In genomic region chr5:173294673-173295320, GRCh38 we compare ENCODE assay signal across 15 cellular contexts. TPM values are rescaled to one million over a fixed set of nuclear protein-coding genes. Genes with fewer than 3 reads are reported as not detected.
DNase-seq lines count a peak whose midpoint lies in the region; ATAC-seq, FAIRE-seq and TF ChIP-seq lines count a peak whose summit lies in the region.
"Had no signal": no experiment of that assay in that cellular context is flagged by ENCODE, and none has a peak within 500 bp of the region (broad histone marks: within the 10 kb centered on the region; RNA-seq: fewer than 3 reads in every experiment).

No MANE protein-coding gene starts in this region.

- H2AFZ ChIP-seq in mammary epithelial cell (ENCODE audit: low read depth, low read length) = peak overlapping the region; percentile 97
- H2AFZ ChIP-seq in endothelial cell of umbilical vein (ENCODE audit: low read depth, low read length) = peak overlapping the region; percentile 63

- in situ Hi-C loops in mammary epithelial cell (cut with MboI; ENCODE audit: low sequenced_read_pairs in 2 of 2) = loop anchor here (5.0 to 25.0 kb wide), 5 partner anchors 280 to 680 kb away; partner anchors contain the start of gene ATP6V0E1 (in 1 of the 2)
- in situ Hi-C loops in brain microvascular endothelial cell (cut with HindIII; ENCODE audit: low pct_ligation_motif_present, low sequenced_read_pairs) = no loop called here

- peak; percentile 20 for ATAC-seq in stimulated activated effector memory CD8-positive, alpha-beta T cell treated with anti-CD3 and anti-CD28 coated beads, Interleukin-12 subunit alpha, Interleukin-12 subunit beta, amount 100 ng/mL, for 72 hours
- no peak for ATAC-seq in GM18517 (IDR thresholded peaks at IDR 0.05; ENCODE audit: unreplicated experiment)

- H3K9me3 ChIP-seq in mammary epithelial cell (replicated peaks; ENCODE audit: insufficient read depth, low read length) (no peaks in the 10 kb centered on the region), endothelial cell of umbilical vein (replicated peaks; ENCODE audit: control insufficient read depth, insufficient read depth, low read length) (no peaks in the 10 kb centered on the region)
- H3K9me3 ChIP-seq: esophagus squamous epithelium had no signal

- peaks cover 21% of the 10 kb centered on the region for H3K4me1 Mint-ChIP-seq in MCF 10A (ENCODE audit: insufficient read depth, unreplicated experiment)
- H3K4me1 Mint-ChIP-seq in stimulated activated effector memory CD8-positive, alpha-beta T cell treated with anti-CD3 and anti-CD28 coated beads, Interleukin-12 subunit alpha, Interleukin-12 subunit beta, amount 100 ng/mL, for 72 hours = peaks cover 14% of the 10 kb centered on the region

- 45% methylated on average over 5 of the region's 10 CpGs for WGBS in mammary epithelial cell (ENCODE audit: low coverage, missing lambda C conversion rate)

- H3K36me3 ChIP-seq in mammary epithelial cell (ENCODE audit: insufficient read depth, low read length) (no peaks in the 10 kb centered on the region), endothelial cell of umbilical vein (ENCODE audit: control insufficient read depth in 2 of 2, extremely low read depth in 1 of 2, insufficient read depth in 2 of 2, low read length in 2 of 2) (no peaks in the 10 kb centered on the region), brain microvascular endothelial cell (replicated peaks) (no peaks in the 10 kb centered on the region)
- H3K36me3 ChIP-seq: esophagus squamous epithelium had no signal

- intact Hi-C loops in mammary epithelial cell (cut with micrococcal nuclease) (loop anchor here (1.0 to 2.0 kb wide), 7 partner anchors 38 to 1022 kb away; partner anchors contain the start of gene BOD1), MCF 10A (cut with micrococcal nuclease) (loop anchor here (1.0 to 5.0 kb wide), 6 partner anchors 34 to 688 kb away; partner anchors contain the start of genes BOD1 and STC2), endothelial cell of umbilical vein (cut with micrococcal nuclease) (loop anchor here (1.0 to 5.0 kb wide), 5 partner anchors 34 to 287 kb away; partner anchors contain the start of genes CREBRF and STC2)

- H3K27ac ChIP-seq in mammary epithelial cell (ENCODE audit: insufficient read depth, low read depth, low read length) (no peak overlapping the region), endothelial cell of umbilical vein (ENCODE audit: insufficient read depth, low read depth, low read length) (no peak overlapping the region), brain microvascular endothelial cell (no peak overlapping the region)
- H3K27ac ChIP-seq: esophagus squamous epithelium had no signal

- H3K9ac ChIP-seq in mammary epithelial cell (ENCODE audit: insufficient read depth, low read length) (no peak overlapping the region), endothelial cell of umbilical vein (replicated peaks; ENCODE audit: extremely low read depth, insufficient read depth, low read length) (no peak overlapping the region)

- CTCF ChIA-PET in mammary epithelial cell (lab: Charles Lee; ENCODE audit: low non-redundant PET) = interaction anchor here (0.6 to 2.0 kb wide), 9 partner anchors 19 to 1296 kb away, joined by 3 to 32 read pairs (median 5); partner anchors contain the start of gene STC2
- CTCF ChIA-PET in MCF 10A (lab: Yijun Ruan, JAX) = interaction anchor here (0.5 to 8.3 kb wide), 51 partner anchors 9 to 1142 kb away, joined by 3 to 251 read pairs (median 4); partner anchors contain the start of genes BOD1 and STC2
- CTCF ChIA-PET in endothelial cell of umbilical vein (lab: Charles Lee) = interaction anchor here (0.6 to 10.0 kb wide), 57 partner anchors 9 to 1017 kb away, joined by 3 to 428 read pairs (median 4); partner anchors contain the start of genes ATP6V0E1, BOD1 and STC2

- TF ChIP-seq CTCF in mammary epithelial cell (conservative IDR thresholded peaks at IDR 0.05 in 1 of 2, IDR thresholded peaks at IDR 0.05 in 1 of 2; ENCODE audit: extremely low read depth in 1 of 2, insufficient read depth in 1 of 2, low read depth in 1 of 2, low read length in 2 of 2) = no peak
- TF ChIP-seq CTCF in MCF 10A (IDR thresholded peaks at IDR 0.05; ENCODE audit: unreplicated experiment) = no peak
- no peak for TF ChIP-seq CTCF in endothelial cell of umbilical vein (IDR thresholded peaks at IDR 0.05; ENCODE audit: extremely low read depth in 1 of 2, insufficient read depth in 1 of 2, low read depth in 1 of 2, low read length in 2 of 2)
- TF ChIP-seq CTCF in brain microvascular endothelial cell (IDR thresholded peaks at IDR 0.05; ENCODE audit: low read depth, low read length, missing control alignments) = no peak

- H4K20me1 ChIP-seq in mammary epithelial cell (ENCODE audit: insufficient read depth, low read length) = no peaks in the 10 kb centered on the region
- H4K20me1 ChIP-seq in endothelial cell of umbilical vein (replicated peaks; ENCODE audit: control insufficient read depth, extremely low read depth, insufficient read depth, low read length) = no peaks in the 10 kb centered on the region

- H3K27me3 ChIP-seq in mammary epithelial cell (ENCODE audit: insufficient read depth, low read length) (no peaks in the 10 kb centered on the region), endothelial cell of umbilical vein (ENCODE audit: control insufficient read depth in 2 of 2, insufficient read depth in 2 of 2, low read length in 2 of 2) (no peaks in the 10 kb centered on the region), brain microvascular endothelial cell (replicated peaks) (no peaks in the 10 kb centered on the region)

- DNase-seq in mammary epithelial cell (no peak), MCF 10A (ENCODE audit: unreplicated experiment) (no peak), SK-N-DZ (ENCODE audit: low spot score) (peak; percentile 51), endothelial cell of umbilical vein (ENCODE audit: low read depth, low spot score) (peak; percentile 26), activated gamma-delta T cell treated with Interleukin-2 at 50 U/mL for 16 hours (no peak), brain microvascular endothelial cell (no peak)
- no peak for DNase-seq in stimulated activated effector memory CD8-positive, alpha-beta T cell treated with anti-CD3 and anti-CD28 coated beads, Interleukin-12 subunit alpha, Interleukin-12 subunit beta, amount 100 ng/mL, for 72 hours (ENCODE audit: low spot score in 2 of 2)

- H3K4me3 ChIP-seq in mammary epithelial cell (replicated peaks in 1 of 3; ENCODE audit: insufficient read depth in 1 of 3, low read depth in 2 of 3, low read length in 3 of 3) (no peak overlapping the region), endothelial cell of umbilical vein (replicated peaks in 1 of 3; ENCODE audit: insufficient read depth in 1 of 3, low read depth in 1 of 3, low read length in 3 of 3) (no peak overlapping the region), brain microvascular endothelial cell (ENCODE audit: low read depth, low read length) (no peak overlapping the region)

- no peaks in the 10 kb centered on the region for H3K36me3 Mint-ChIP-seq in MCF 10A (ENCODE audit: insufficient read depth, unreplicated experiment)
- H3K36me3 Mint-ChIP-seq in stimulated activated effector memory CD8-positive, alpha-beta T cell treated with anti-CD3 and anti-CD28 coated beads, Interleukin-12 subunit alpha, Interleukin-12 subunit beta, amount 100 ng/mL, for 72 hours = no peaks in the 10 kb centered on the region

- no peaks in the 10 kb centered on the region for H3K27me3 Mint-ChIP-seq in MCF 10A (ENCODE audit: insufficient read depth, unreplicated experiment)

- H3K27ac Mint-ChIP-seq in MCF 10A (ENCODE audit: low read depth, unreplicated experiment) = no peak overlapping the region
- no peak overlapping the region for H3K27ac Mint-ChIP-seq in stimulated activated effector memory CD8-positive, alpha-beta T cell treated with anti-CD3 and anti-CD28 coated beads, Interleukin-12 subunit alpha, Interleukin-12 subunit beta, amount 100 ng/mL, for 72 hours
- H3K27ac Mint-ChIP-seq: activated naive CD4-positive, alpha-beta T cell treated with anti-CD3 and anti-CD28 coated beads for 36 hours; CD4-positive, alpha-beta T cell; HFFc6; nephron progenitor cell had no signal

- BruUV-seq in mammary epithelial cell (replicated peaks; lab: Mats Ljungman, UMichigan) (no TSS peak), MCF 10A (replicated peaks; lab: Mats Ljungman, UMichigan) (no TSS peak), endothelial cell of umbilical vein (replicated peaks; lab: Mats Ljungman, UMichigan) (no TSS peak)

- H3K4me1 ChIP-seq in mammary epithelial cell (ENCODE audit: insufficient read depth, low read length) (peaks cover 28% of the 10 kb centered on the region), endothelial cell of umbilical vein (ENCODE audit: control insufficient read depth, extremely low read depth, insufficient read depth, low read length) (peaks cover 22% of the 10 kb centered on the region)

- dilution Hi-C loops in mammary epithelial cell (cut with HindIII; ENCODE audit: low sequenced_read_pairs) (loop anchor here (25.0 kb wide), 1 partner anchor 582 kb away; no protein-coding TSS in a partner anchor), endothelial cell of umbilical vein (cut with MboI; ENCODE audit: extremely low pct_ligation_motif_present, low sequenced_read_pairs) (no loop called here)

- no peak for FAIRE-seq in endothelial cell of umbilical vein (lab: Jason Lieb, UNC)
- FAIRE-seq: urothelium cell line had no signal

- no peaks in the 10 kb centered on the region for H3K9me3 Mint-ChIP-seq in MCF 10A (ENCODE audit: unreplicated experiment)
- no peaks in the 10 kb centered on the region for H3K9me3 Mint-ChIP-seq in stimulated activated effector memory CD8-positive, alpha-beta T cell treated with anti-CD3 and anti-CD28 coated beads, Interleukin-12 subunit alpha, Interleukin-12 subunit beta, amount 100 ng/mL, for 72 hours
- H3K9me3 Mint-ChIP-seq: activated naive CD4-positive, alpha-beta T cell treated with anti-CD3 and anti-CD28 coated beads for 36 hours; CD4-positive, alpha-beta T cell; HFFc6 had no signal

- TF ChIP-seq POLR2A in endothelial cell of umbilical vein (IDR thresholded peaks at IDR 0.05; ENCODE audit: low read depth, low read length) = no peak

- no peaks in the 10 kb centered on the region for H3K9me1 ChIP-seq in endothelial cell of umbilical vein (replicated peaks; ENCODE audit: control insufficient read depth, extremely low read depth, insufficient read depth, low read length)

- no peaks in the 10 kb centered on the region for H3K79me2 ChIP-seq in mammary epithelial cell (ENCODE audit: insufficient read depth, low read length)
- H3K79me2 ChIP-seq in endothelial cell of umbilical vein (ENCODE audit: control insufficient read depth, insufficient read depth, low read length) = no peaks in the 10 kb centered on the region

- POLR2A ChIA-PET in MCF 10A (lab: Yijun Ruan, JAX) = interaction anchor here (0.7 to 7.6 kb wide), 8 partner anchors 8 to 322 kb away, joined by 3 to 164 read pairs (median 5); partner anchors contain the start of genes BOD1 and STC2
- POLR2A ChIA-PET in endothelial cell of umbilical vein (lab: Charles Lee) = interaction anchor here (0.6 to 2.0 kb wide), 2 partner anchors 37 to 1920 kb away, joined by 4 to 5 read pairs; no protein-coding TSS in a partner anchor

- H3K4me2 ChIP-seq in mammary epithelial cell (ENCODE audit: insufficient read depth, low read depth, low read length) (no peak overlapping the region), endothelial cell of umbilical vein (ENCODE audit: insufficient read depth, low read length) (peak overlapping the region; percentile 41)

- H3K4me3 Mint-ChIP-seq in MCF 10A (ENCODE audit: unreplicated experiment) = no peak overlapping the region
- peak overlapping the region; percentile 50 for H3K4me3 Mint-ChIP-seq in stimulated activated effector memory CD8-positive, alpha-beta T cell treated with anti-CD3 and anti-CD28 coated beads, Interleukin-12 subunit alpha, Interleukin-12 subunit beta, amount 100 ng/mL, for 72 hours
- H3K4me3 Mint-ChIP-seq: activated naive CD4-positive, alpha-beta T cell treated with anti-CD3 and anti-CD28 coated beads for 36 hours had no signal

RNA-seq across cellular contexts. Expression of gene STC2, which starts 33.4 kb away (rescaled TPM):
- 100 to 1,000 TPM; 133 to 311 TPM for total RNA-seq in mammary epithelial cell
- polyA plus RNA-seq in mammary epithelial cell = 30.0 TPM
- polyA minus RNA-seq in mammary epithelial cell = 13.5 TPM
- total RNA-seq in MCF 10A (2022) = 316 and 414 TPM in 2 replicates
- 0.19 and 3.6 TPM in 2 replicates for polyA plus RNA-seq in SK-N-DZ (2014; cell fraction: cytosol; rRNA removed)
- polyA plus RNA-seq in SK-N-DZ (2014; cell fraction: nucleus; rRNA removed) = 0.13 and 0.35 TPM in 2 replicates
- total RNA-seq in endothelial cell of umbilical vein = 26.2 and 26.9 TPM in 2 replicates
- polyA plus RNA-seq in endothelial cell of umbilical vein = 11.6 and 19.0 TPM in 2 replicates
- polyA plus RNA-seq in endothelial cell of umbilical vein (2011; cell fraction: cytosol; rRNA removed) = 30.6 and 35.2 TPM in 2 replicates
- 43.5 and 60.3 TPM in 2 replicates for polyA plus RNA-seq in endothelial cell of umbilical vein (2011; cell fraction: nucleus; rRNA removed)
- 59.3 and 62.7 TPM in 2 replicates for polyA plus RNA-seq in endothelial cell of umbilical vein (2012)
- 10.3 and 16.4 TPM in 2 replicates for polyA minus RNA-seq in endothelial cell of umbilical vein
- 27.1 TPM for polyA minus RNA-seq in endothelial cell of umbilical vein (2011; cell fraction: cytosol; rRNA and poly(A)+ RNA removed)
- 22.4 and 48.3 TPM in 2 replicates for polyA minus RNA-seq in endothelial cell of umbilical vein (2011; cell fraction: nucleus; rRNA and poly(A)+ RNA removed)
- total RNA-seq: CD4-positive, alpha-beta T cell had no signal

RNA-seq across cellular contexts. Expression of gene NKX2-5, which starts 59.8 kb away (rescaled TPM):
- total RNA-seq in mammary epithelial cell = 1 to 10 TPM; 2.5 to 4.0 TPM
- not detected for polyA plus RNA-seq in mammary epithelial cell
- polyA minus RNA-seq in mammary epithelial cell = not detected
- total RNA-seq in MCF 10A (2022) = 3.9 and 5.5 TPM in 2 replicates
- polyA plus RNA-seq in SK-N-DZ (2014; cell fraction: cytosol; rRNA removed) = 0.15 and 0.75 TPM in 2 replicates
- polyA plus RNA-seq in SK-N-DZ (2014; cell fraction: nucleus; rRNA removed) = not detected in 2 replicates
- not detected in 2 replicates for total RNA-seq in endothelial cell of umbilical vein
- polyA plus RNA-seq in endothelial cell of umbilical vein = 0.29 TPM in 1 of 2 replicates, not detected in the other
- 0.04 TPM in 1 of 2 replicates, not detected in the other for polyA plus RNA-seq in endothelial cell of umbilical vein (2011; cell fraction: cytosol; rRNA removed)
- polyA plus RNA-seq in endothelial cell of umbilical vein (2011; cell fraction: nucleus; rRNA removed) = not detected in 2 replicates
- polyA plus RNA-seq in endothelial cell of umbilical vein (2012) = not detected in 2 replicates
- not detected in 2 replicates for polyA minus RNA-seq in endothelial cell of umbilical vein
- polyA minus RNA-seq in endothelial cell of umbilical vein (2011; cell fraction: cytosol; rRNA and poly(A)+ RNA removed) = not detected
- polyA minus RNA-seq in endothelial cell of umbilical vein (2011; cell fraction: nucleus; rRNA and poly(A)+ RNA removed) = not detected in 2 replicates
- total RNA-seq: activated naive CD4-positive, alpha-beta T cell treated with anti-CD3 and anti-CD28 coated beads for 36 hours; CD4-positive, alpha-beta T cell; esophagus squamous epithelium; HFFc6; SK-MEL-5 had no signal

Comparison
In these comparisons a context has a peak if more than half of its experiments do, and no peak if none do; other contexts are left out.
1. DNase-seq: peak in SK-N-DZ (single experiment) and endothelial cell of umbilical vein (single experiment); none in mammary epithelial cell (single experiment), MCF 10A (single experiment), stimulated activated effector memory CD8-positive, alpha-beta T cell treated with anti-CD3 and anti-CD28 coated beads, Interleukin-12 subunit alpha, Interleukin-12 subunit beta, amount 100 ng/mL, for 72 hours (0 of 2), activated gamma-delta T cell treated with Interleukin-2 at 50 U/mL for 16 hours (single experiment) and brain microvascular endothelial cell (single experiment).